ENCODE assay signal across 33 cellular contexts in the genomic region with DNA sequence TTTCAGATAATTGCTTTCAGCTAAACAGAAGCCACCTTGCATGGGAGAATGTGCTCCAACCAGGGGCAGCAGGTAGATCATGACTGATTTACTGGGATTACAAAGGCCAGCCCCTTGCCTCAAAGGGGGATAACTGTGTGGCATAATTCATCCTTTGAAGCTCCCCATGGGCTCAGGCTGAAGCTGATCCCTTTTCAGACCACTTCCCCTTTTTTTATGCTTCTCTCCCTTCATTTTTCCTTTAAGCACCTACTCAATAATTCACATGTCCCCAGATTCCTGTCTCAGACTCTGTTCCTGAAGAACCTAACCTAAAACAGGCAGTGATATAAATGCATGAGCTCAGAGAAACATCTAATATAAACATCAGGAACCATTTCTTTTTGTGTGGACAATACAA. TPM values are rescaled to one million over a fixed set of nuclear protein-coding genes. Genes with fewer than 3 reads are reported as not detected.
"Had no signal": no experiment of that assay in that cellular context is flagged by ENCODE, and none has a peak within 500 bp of the region (broad histone marks: within the 10 kb centered on the region; RNA-seq: fewer than 3 reads in every experiment).

No MANE protein-coding gene starts in this region.

- H3K9me3 ChIP-seq: colonic mucosa had no signal

- H3K27me3 ChIP-seq: brain microvascular endothelial cell, colonic mucosa had no signal

- H3K27ac ChIP-seq: brain microvascular endothelial cell, colonic mucosa had no signal

- H3K36me3 ChIP-seq: brain microvascular endothelial cell, colonic mucosa had no signal

- H3K4me1 ChIP-seq: colonic mucosa had no signal

- DNase-seq: activated CD4-positive, alpha-beta memory T cell treated with anti-CD3 and anti-CD28 coated beads, Interleukin-2, amount 10 ng/mL, durations not matched to agents 7 days and 5 days; activated CD4-positive, alpha-beta T cell treated with anti-CD3 and anti-CD28 coated beads for 1 hour; activated CD4-positive, alpha-beta T cell treated with anti-CD3 and anti-CD28 coated beads for 48 hours; activated CD4-positive, CD25-positive, alpha-beta regulatory T cell; activated CD8-positive, alpha-beta memory T cell treated with anti-CD3 and anti-CD28 coated beads for 24 hours; activated CD8-positive, alpha-beta memory T cell treated with anti-CD3 and anti-CD28 coated beads, Interleukin-2, amount 10 ng/mL, durations not matched to agents 7 days and 5 days; activated CD8-positive, alpha-beta memory T cell treated with anti-CD3 and anti-CD28 coated beads, Interleukin-2, amount 50 U/mL, for 48 hours; activated effector memory CD4-positive, alpha-beta T cell treated with Interleukin-2 at 50 U/mL for 16 hours; activated naive CD4-positive, alpha-beta T cell treated with anti-CD3 and anti-CD28 coated beads, Interleukin-2, amount 10 ng/mL, durations not matched to agents 7 days and 5 days; activated naive CD8-positive, alpha-beta T cell treated with anti-CD3 and anti-CD28 coated beads, Interleukin-2, amount 50 U/mL, for 24 hours; activated T-cell treated with anti-CD3 and anti-CD28 coated beads, Interleukin-2, amount 50 U/mL, for 48 hours; anterior cingulate cortex; brain microvascular endothelial cell; central memory CD4-positive, alpha-beta T cell; colonic mucosa; KBM-7; MM.1S; NCI-H1048; NCI-H1436 treated with DMSO at 0.1 percent for 48 hours; NCI-H187; NCI-H2029 treated with DMSO at 0.1 percent for 48 hours; NCI-H2107; NCI-H2171; NCI-H2227 treated with DMSO at 0.1 percent for 48 hours; NCI-H446; NCI-H510A treated with DMSO at 0.1 percent for 48 hours; NCI-H526 treated with DMSO at 0.1 percent for 48 hours; NCI-H82; NK-92 treated with Interleukin-12 subunit alpha and Interleukin-12 subunit beta, amount 100 ng/mL, for 24 hours; Right ventricle myocardium superior; T1000 had no signal

- H3K4me3 ChIP-seq: colonic mucosa had no signal

RNA-seq across cellular contexts. Expression of gene MYRIP, which starts 8.2 kb away (rescaled TPM):
- total RNA-seq: activated CD4-positive, alpha-beta memory T cell treated with anti-CD3 and anti-CD28 coated beads, Interleukin-2, amount 10 ng/mL, durations not matched to agents 7 days and 5 days; activated CD8-positive, alpha-beta memory T cell treated with anti-CD3 and anti-CD28 coated beads, Interleukin-2, amount 10 ng/mL, durations not matched to agents 7 days and 5 days; T-helper 1 cell treated with Interleukin-12 subunit alpha and Interleukin-12 subunit beta and Interleukin-4 antibody, amounts not matched to agents 30 ng/mL and 1 ng/mL, for 36 hours; T-helper 2 cell treated with Interferon-gamma antibody and Interleukin-4, amounts not matched to agents 100 ng/mL and 5 ng/mL, for 36 hours had no signal
